Comparison of ENCODE assay signal across 8 cellular contexts in genomic region chrX:150569155-150569477, GRCh38.
DNase-seq lines count a peak whose midpoint lies in the region; ATAC-seq and TF ChIP-seq lines count a peak whose summit lies in the region.

No MANE protein-coding gene starts in this region.

- H3K27me3 ChIP-seq in KMS-11 (ENCODE audit: insufficient read depth, low read depth) (no peaks in the 10 kb centered on the region), neutrophil (no peaks in the 10 kb centered on the region)

- H3K4me1 ChIP-seq in KMS-11 (ENCODE audit: low read depth, poor library complexity, severe bottlenecking) (peaks cover 49% of the 10 kb centered on the region), neutrophil (ENCODE audit: control insufficient read depth in 1 of 2, insufficient read depth in 1 of 2, low read depth in 1 of 2, low read length in 1 of 2) (peaks cover 45 to 52% of the 10 kb centered on the region in 2 experiments)

- no peak overlapping the region for H3K27ac ChIP-seq in KMS-11
- peak overlapping the region; percentile 87 for H3K27ac ChIP-seq in neutrophil

- peak overlapping the region; percentile 15; the same call in 1 of the 2 replicates for H3K9ac ChIP-seq in KMS-11

- TF ChIP-seq CTCF in GM10266 (IDR thresholded peaks at IDR 0.05; ENCODE audit: control insufficient read depth, insufficient read depth, low read depth, missing control alignments) (no peak), KMS-11 (conservative IDR thresholded peaks at IDR 0.05; ENCODE audit: low read depth, low read length) (no peak), fibroblast of pulmonary artery (IDR thresholded peaks at IDR 0.05; ENCODE audit: low read length, missing control alignments) (no peak), neutrophil (IDR thresholded peaks at IDR 0.05) (no peak)

- no peaks in the 10 kb centered on the region for H3K9me3 ChIP-seq in neutrophil

- peak overlapping the region; percentile 47 for H2AFZ ChIP-seq in KMS-11 (ENCODE audit: low read depth)

- H3K36me3 ChIP-seq in KMS-11 (ENCODE audit: insufficient read depth), result no peaks in the 10 kb centered on the region
- no peaks in the 10 kb centered on the region for H3K36me3 ChIP-seq in neutrophil

- H3K4me3 ChIP-seq in KMS-11 (IDR thresholded peaks at IDR 0.05; ENCODE audit: insufficient read depth, low read depth, low read length) (no peak overlapping the region), fibroblast of pulmonary artery (replicated peaks; ENCODE audit: low read depth, low read length) (peak overlapping the region; percentile 68), neutrophil (ENCODE audit: low read depth in 1 of 2, low read length in 1 of 2) (peak overlapping the region; percentile 73 to 77)

- peak; percentile 18 for DNase-seq in GM10266 (ENCODE audit: extremely low spot score)
- DNase-seq in activated CD4-positive, alpha-beta T cell treated with anti-CD3 and anti-CD28 coated beads, Interleukin-2, amount 50 U/mL, for 4 hours, result peak; percentile 21 to 26
- peak; percentile 43 for DNase-seq in fibroblast of pulmonary artery (ENCODE audit: low read depth)
- DNase-seq in cerebellar nuclear complex (lab: John Stamatoyannopoulos, UW), result no peak
- DNase-seq in dedifferentiated amniotic fluid mesenchymal stem cell (ENCODE audit: extremely low spot score), result no peak

- ATAC-seq in GM21619 (IDR thresholded peaks at IDR 0.05; ENCODE audit: unreplicated experiment), result peak; percentile 34

- peak overlapping the region; percentile 88 for H3K4me2 ChIP-seq in KMS-11

- no peaks in the 10 kb centered on the region for H4K20me1 ChIP-seq in KMS-11 (ENCODE audit: insufficient read depth)

- peaks cover 36% of the 10 kb centered on the region; the same call in 1 of the 2 replicates for H3K79me2 ChIP-seq in KMS-11 (ENCODE audit: insufficient read depth, low read depth)

Comparison
In these comparisons a context has a peak if more than half of its experiments do, and no peak if none do; other contexts are left out.
1. DNase-seq: peak in GM10266 (single experiment), activated CD4-positive, alpha-beta T cell treated with anti-CD3 and anti-CD28 coated beads, Interleukin-2, amount 50 U/mL, for 4 hours (2 of 2) and fibroblast of pulmonary artery (single experiment); none in cerebellar nuclear complex (0 of 2) and dedifferentiated amniotic fluid mesenchymal stem cell (single experiment).